ENCODE assay signal across 17 cellular contexts in genomic region chr4:44326716-44327115, GRCh38.
DNase-seq lines count a peak whose midpoint lies in the region; ATAC-seq and TF ChIP-seq lines count a peak whose summit lies in the region.
"Had no signal": no experiment of that assay in that cellular context is flagged by ENCODE, and none has a peak within 500 bp of the region (broad histone marks: within the 10 kb centered on the region; RNA-seq: fewer than 3 reads in every experiment).

No MANE protein-coding gene starts in this region.

- H3K27me3 Mint-ChIP-seq in activated T-cell treated with anti-CD3 and anti-CD28 coated beads, Interleukin-2, amount 50 U/mL, for 24 hours = no peaks in the 10 kb centered on the region
- no peaks in the 10 kb centered on the region for H3K27me3 Mint-ChIP-seq in T-cell

- no peak for TF ChIP-seq POLR2A in gastrocnemius medialis (IDR thresholded peaks at IDR 0.05)

- no peaks in the 10 kb centered on the region for H3K4me1 Mint-ChIP-seq in activated T-cell treated with anti-CD3 and anti-CD28 coated beads, Interleukin-2, amount 50 U/mL, for 24 hours (ENCODE audit: low read depth)
- no peaks in the 10 kb centered on the region for H3K4me1 Mint-ChIP-seq in T-cell

- H3K36me3 ChIP-seq in gastrocnemius medialis = no peaks in the 10 kb centered on the region
- no peaks in the 10 kb centered on the region for H3K36me3 ChIP-seq in SJCRH30

- TF ChIP-seq CTCF in fibroblast of mammary gland (conservative IDR thresholded peaks at IDR 0.05; ENCODE audit: control insufficient read depth, insufficient read depth, low read depth, low read length) (no peak), gastrocnemius medialis (IDR thresholded peaks at IDR 0.05 in 4 of 5, conservative IDR thresholded peaks at IDR 0.05 in 1 of 5) (no peak)

- H3K4me3 ChIP-seq in fibroblast of mammary gland (ENCODE audit: control insufficient read depth, low read depth, low read length) = no peak overlapping the region
- H3K4me3 ChIP-seq in gastrocnemius medialis = no peak overlapping the region
- no peak overlapping the region for H3K4me3 ChIP-seq in SJCRH30

- H3K4me1 ChIP-seq in gastrocnemius medialis (peaks cover 5 to 8% of the 10 kb centered on the region in 2 donors), SJCRH30 (no peaks in the 10 kb centered on the region)

- peak; percentile 96 to 99 for ATAC-seq in gastrocnemius medialis
- ATAC-seq in T-cell (replicated peaks in 1 of 4) = no peak
- ATAC-seq: Panc1 had no signal

- no peak overlapping the region for H3K27ac Mint-ChIP-seq in activated T-cell treated with anti-CD3 and anti-CD28 coated beads, Interleukin-2, amount 50 U/mL, for 24 hours
- H3K27ac Mint-ChIP-seq in T-cell = no peak overlapping the region

- peak; percentile 46 for DNase-seq in NCI-H446 treated with DMSO at 0.1 percent for 48 hours (lab: John Stamatoyannopoulos, UW)
- no peak for DNase-seq in NCI-H446 (lab: John Stamatoyannopoulos, UW)
- peak; percentile 52 for DNase-seq in SK-N-DZ (ENCODE audit: low spot score)
- DNase-seq in fibroblast of mammary gland (ENCODE audit: low read depth) = peak; percentile 1
- DNase-seq in gastrocnemius medialis = no peak
- DNase-seq in activated T-cell treated with anti-CD3 and anti-CD28 coated beads, Interleukin-2, amount 50 U/mL, for 24 hours = no peak
- DNase-seq in SJCRH30 = no peak
- no peak for DNase-seq in T-cell
- DNase-seq: HCEC 1CT, MM.1S, NCI-H1105, NCI-H187 treated with DMSO at 0.1 percent for 48 hours, NCI-H2227 treated with DMSO at 0.1 percent for 48 hours, NCI-H69, Right ventricle myocardium superior had no signal

- H3K9me3 ChIP-seq in gastrocnemius medialis (no peaks in the 10 kb centered on the region), SJCRH30 (replicated peaks) (no peaks in the 10 kb centered on the region)

- H3K4me3 Mint-ChIP-seq in activated T-cell treated with anti-CD3 and anti-CD28 coated beads, Interleukin-2, amount 50 U/mL, for 24 hours = no peak overlapping the region
- H3K4me3 Mint-ChIP-seq in T-cell = no peak overlapping the region

- CTCF ChIA-PET in T-cell (lab: Charles Lee) = no interaction called here

- no peaks in the 10 kb centered on the region for H3K36me3 Mint-ChIP-seq in activated T-cell treated with anti-CD3 and anti-CD28 coated beads, Interleukin-2, amount 50 U/mL, for 24 hours (ENCODE audit: low read depth)
- H3K36me3 Mint-ChIP-seq in T-cell = no peaks in the 10 kb centered on the region

- intact Hi-C loops in gastrocnemius medialis (cut with DNase I; ENCODE audit: low total_unique reads) = loop anchor here (10.0 kb wide), 1 partner anchor 118 kb away; the partner anchor contains the start of gene KCTD8

- H3K27ac ChIP-seq in gastrocnemius medialis (peak overlapping the region in 1 of 4 donors; percentile 17), SJCRH30 (no peak overlapping the region)
- H3K27ac ChIP-seq: C4-2B had no signal

- H3K27me3 ChIP-seq in gastrocnemius medialis = no peaks in the 10 kb centered on the region
- peaks cover 2% of the 10 kb centered on the region; the same call in 1 of the 2 replicates for H3K27me3 ChIP-seq in SJCRH30

- POLR2A ChIA-PET in T-cell (lab: Charles Lee) = no interaction called here

- in situ Hi-C loops in gastrocnemius medialis (cut with MboI; ENCODE audit: low sequenced_read_pairs in 4 of 4) = no loop called here

- peaks cover 2% of the 10 kb centered on the region for H3K9me3 Mint-ChIP-seq in activated T-cell treated with anti-CD3 and anti-CD28 coated beads, Interleukin-2, amount 50 U/mL, for 24 hours
- H3K9me3 Mint-ChIP-seq in T-cell = peaks cover 0 to 10% (median 6%) of the 10 kb centered on the region in 3 donors

Comparison
In these comparisons a context has a peak if more than half of its experiments do, and no peak if none do; other contexts are left out.
1. DNase-seq: peak in NCI-H446 treated with DMSO at 0.1 percent for 48 hours (single experiment), SK-N-DZ (single experiment) and fibroblast of mammary gland (single experiment); none in NCI-H446 (0 of 2), gastrocnemius medialis (0 of 2), activated T-cell treated with anti-CD3 and anti-CD28 coated beads, Interleukin-2, amount 50 U/mL, for 24 hours (single experiment), SJCRH30 (0 of 2) and T-cell (0 of 34).
2. ATAC-seq: peak in gastrocnemius medialis (2 of 2); none in T-cell (0 of 4).